In genomic region chr7:82404094-82404493, GRCh38 we compare ENCODE assay signal across 16 cellular contexts. TPM values are rescaled to one million over a fixed set of nuclear protein-coding genes. Genes with fewer than 3 reads are reported as not detected.
DNase-seq lines count a peak whose midpoint lies in the region; ATAC-seq and TF ChIP-seq lines count a peak whose summit lies in the region.
"Had no signal": no experiment of that assay in that cellular context is flagged by ENCODE, and none has a peak within 500 bp of the region (broad histone marks: within the 10 kb centered on the region; RNA-seq: fewer than 3 reads in every experiment).

No MANE protein-coding gene starts in this region.

- peak overlapping the region in 5 of 12 donors; percentile 0 to 46 (median 3) for H3K27ac ChIP-seq in heart left ventricle
- H3K27ac ChIP-seq in neural progenitor cell = no peak overlapping the region
- H3K27ac ChIP-seq in spleen = no peak overlapping the region
- H3K27ac ChIP-seq: 22Rv1, BLaER1 had no signal

- peaks cover 0 to 10% (median 2%) of the 10 kb centered on the region in 12 donors for H3K4me1 ChIP-seq in heart left ventricle
- H3K4me1 ChIP-seq in neural progenitor cell = no peaks in the 10 kb centered on the region
- no peaks in the 10 kb centered on the region for H3K4me1 ChIP-seq in spleen
- H3K4me1 ChIP-seq: BLaER1 had no signal

- peaks cover 8% of the 10 kb centered on the region for H3K9me3 Mint-ChIP-seq in neural progenitor cell

- H3K4me3 ChIP-seq in heart left ventricle (no peak overlapping the region), neural progenitor cell (no peak overlapping the region), spleen (no peak overlapping the region), foreskin fibroblast (ENCODE audit: low read depth in 1 of 2, low read length in 2 of 2) (no peak overlapping the region)
- H3K4me3 ChIP-seq: BLaER1, GM23338 had no signal

- peak in 3 of 4 donors; percentile 44 to 60 (median 46) for ATAC-seq in heart left ventricle
- no peak for ATAC-seq in left cardiac atrium
- ATAC-seq: GM23338 had no signal

- H2AFZ ChIP-seq in neural progenitor cell (replicated peaks) = peak overlapping the region; percentile 37
- H2AFZ ChIP-seq: GM23338 had no signal

- peaks cover 9% of the 10 kb centered on the region for H3K36me3 Mint-ChIP-seq in neural progenitor cell
- H3K36me3 Mint-ChIP-seq: CD8-positive, alpha-beta memory T cell had no signal

- H3K27me3 ChIP-seq in heart left ventricle (no peaks in the 10 kb centered on the region), neural progenitor cell (no peaks in the 10 kb centered on the region), spleen (replicated peaks in 1 of 7) (no peaks in the 10 kb centered on the region)
- H3K27me3 ChIP-seq: BLaER1 had no signal

- H3K27me3 Mint-ChIP-seq in neural progenitor cell (ENCODE audit: insufficient read depth, low read depth) = no peaks in the 10 kb centered on the region
- H3K27me3 Mint-ChIP-seq: CD8-positive, alpha-beta memory T cell had no signal

- no peak overlapping the region for H3K9ac ChIP-seq in neural progenitor cell
- H3K9ac ChIP-seq: BLaER1 had no signal

- 36 to 61% (median 41%) methylated on average over 5 of the region's 5 CpGs for WGBS in heart left ventricle, 4 donors
- 62 to 90% (median 81%) methylated on average over 5 of the region's 5 CpGs for WGBS in spleen, 5 donors

- H3K36me3 ChIP-seq in heart left ventricle (no peaks in the 10 kb centered on the region), neural progenitor cell (no peaks in the 10 kb centered on the region), spleen (no peaks in the 10 kb centered on the region)
- H3K36me3 ChIP-seq: BLaER1 had no signal

- peaks cover 2% of the 10 kb centered on the region for H3K4me1 Mint-ChIP-seq in neural progenitor cell
- H3K4me1 Mint-ChIP-seq: CD8-positive, alpha-beta memory T cell; GM23338; H9 had no signal

- H3K4me3 Mint-ChIP-seq in neural progenitor cell = no peak overlapping the region
- H3K4me3 Mint-ChIP-seq: CD8-positive, alpha-beta memory T cell; GM23338; H9 had no signal

- TF ChIP-seq CTCF in heart left ventricle (IDR thresholded peaks at IDR 0.05) = no peak
- TF ChIP-seq CTCF in neural progenitor cell (IDR thresholded peaks at IDR 0.05) = no peak
- TF ChIP-seq CTCF in spleen (IDR thresholded peaks at IDR 0.05 in 8 of 11, conservative IDR thresholded peaks at IDR 0.05 in 3 of 11) = no peak
- no peak for TF ChIP-seq CTCF in foreskin fibroblast (IDR thresholded peaks at IDR 0.05; ENCODE audit: low read depth, low read length)

- peak in 1 of 5 donors; percentile 24 for DNase-seq in heart left ventricle
- no peak for DNase-seq in left cardiac atrium
- peak; percentile 11 for DNase-seq in left kidney (ENCODE audit: low read depth, low spot score)
- no peak for DNase-seq in neural progenitor cell (ENCODE audit: low spot score)
- peak; percentile 38 for DNase-seq in spleen
- no peak for DNase-seq in occipital lobe (lab: John Stamatoyannopoulos, UW)
- no peak for DNase-seq in foreskin fibroblast
- DNase-seq in NCI-H69 (lab: John Stamatoyannopoulos, UW) = no peak
- DNase-seq: AML-193; CD8-positive, alpha-beta memory T cell; DMS53; GF-D8; H9 had no signal

- H3K4me2 ChIP-seq in neural progenitor cell = no peak overlapping the region
- H3K4me2 ChIP-seq: BLaER1, GM23338 had no signal

- intact Hi-C loops in heart left ventricle (cut with DNase I) (no loop called here), left cardiac atrium (cut with DNase I) (no loop called here), spleen (cut with DNase I; ENCODE audit: low total_unique reads) (no loop called here)

- TF ChIP-seq POLR2A in heart left ventricle (IDR thresholded peaks at IDR 0.05) (no peak), spleen (IDR thresholded peaks at IDR 0.05) (no peak)

- H3K79me2 ChIP-seq in neural progenitor cell (ENCODE audit: low read depth) = no peaks in the 10 kb centered on the region

- no peaks in the 10 kb centered on the region for H4K20me1 ChIP-seq in neural progenitor cell (ENCODE audit: low read depth)
- H4K20me1 ChIP-seq: BLaER1 had no signal

- no peaks in the 10 kb centered on the region for H3F3A ChIP-seq in neural progenitor cell (ENCODE audit: low read depth)

- peaks cover 0 to 4% (median 0%) of the 10 kb centered on the region in 12 donors for H3K9me3 ChIP-seq in heart left ventricle
- no peaks in the 10 kb centered on the region for H3K9me3 ChIP-seq in neural progenitor cell (ENCODE audit: low read depth)
- peaks cover 0 to 10% (median 0%) of the 10 kb centered on the region in 8 donors for H3K9me3 ChIP-seq in spleen
- H3K9me3 ChIP-seq: BLaER1 had no signal

- no peak overlapping the region for H3K27ac Mint-ChIP-seq in neural progenitor cell
- H3K27ac Mint-ChIP-seq: CD8-positive, alpha-beta memory T cell; GM23338 had no signal

RNA-seq across cellular contexts. Expression of gene CACNA2D1, which starts 39.5 kb away (rescaled TPM):
- 100 to 1,000 TPM in 2 of 9 donors, 10 to 100 TPM in 7; 39.1 to 122 (median 60.9) TPM for total RNA-seq in heart left ventricle
- 10 to 100 TPM; 13.5 to 20.9 TPM for polyA plus RNA-seq in heart left ventricle
- total RNA-seq in left cardiac atrium = 10 to 100 TPM; 29.5 to 39.8 TPM
- total RNA-seq in neural progenitor cell (ENCODE audit: low replicate concordance) = 1.5 and 1.8 TPM in 2 replicates
- total RNA-seq in spleen = 10 to 100 TPM; 12.3 to 24.0 (median 18.2) TPM
- polyA plus RNA-seq in spleen = 1 to 10 TPM; 1.7 to 2.5 (median 1.9) TPM
- total RNA-seq in occipital lobe = 149 TPM
- total RNA-seq: CD8-positive, alpha-beta memory T cell had no signal
- polyA plus RNA-seq: CD8-positive, alpha-beta memory T cell had no signal

Comparison
In these comparisons a context has a peak if more than half of its experiments do, and no peak if none do; other contexts are left out.
1. ATAC-seq: peak in heart left ventricle (3 of 4); none in left cardiac atrium (0 of 2).
2. DNase-seq: peak in left kidney (single experiment) and spleen (single experiment); none in left cardiac atrium (single experiment), neural progenitor cell (single experiment), occipital lobe (single experiment), foreskin fibroblast (0 of 2) and NCI-H69 (single experiment).